ENCODE assay signal across 22 cellular contexts in genomic region chr6:31871068-31871659, GRCh38. TPM values are rescaled to one million over a fixed set of nuclear protein-coding genes. Genes with fewer than 3 reads are reported as not detected.
DNase-seq lines count a peak whose midpoint lies in the region; ATAC-seq and TF ChIP-seq lines count a peak whose summit lies in the region.
"Had no signal": no experiment of that assay in that cellular context is flagged by ENCODE, and none has a peak within 500 bp of the region (broad histone marks: within the 10 kb centered on the region; RNA-seq: fewer than 3 reads in every experiment).

No MANE protein-coding gene starts in this region.

- no peaks in the 10 kb centered on the region for H3K79me2 ChIP-seq in fibroblast of lung (ENCODE audit: control insufficient read depth, insufficient read depth, low read length)
- no peaks in the 10 kb centered on the region for H3K79me2 ChIP-seq in neural progenitor cell (ENCODE audit: low read depth)

- H3K36me3 ChIP-seq in fibroblast of lung (ENCODE audit: control insufficient read depth, insufficient read depth, low read length) = no peaks in the 10 kb centered on the region
- no peaks in the 10 kb centered on the region for H3K36me3 ChIP-seq in neural progenitor cell
- no peaks in the 10 kb centered on the region for H3K36me3 ChIP-seq in upper lobe of right lung
- H3K36me3 ChIP-seq: sigmoid colon had no signal

- H3K4me3 ChIP-seq in fibroblast of lung (replicated peaks in 1 of 4; ENCODE audit: control extremely low read depth in 1 of 4, insufficient read depth in 1 of 4, low read depth in 3 of 4, low read length in 4 of 4) = no peak overlapping the region
- no peak overlapping the region for H3K4me3 ChIP-seq in neural progenitor cell
- H3K4me3 ChIP-seq in upper lobe of right lung = no peak overlapping the region
- H3K4me3 ChIP-seq: coronary artery, sigmoid colon had no signal

- H3K27ac Mint-ChIP-seq in neural progenitor cell = peak overlapping the region; percentile 85
- no peak overlapping the region for H3K27ac Mint-ChIP-seq in activated T-cell treated with anti-CD3 and anti-CD28 coated beads, Interleukin-2, amount 50 U/mL, for 24 hours
- H3K27ac Mint-ChIP-seq: activated naive CD8-positive, alpha-beta T cell treated with anti-CD3 and anti-CD28 coated beads, Interleukin-2, amount 50 U/mL, for 24 hours; natural killer cell had no signal

- ATAC-seq in upper lobe of right lung = no peak
- ATAC-seq: activated naive CD8-positive, alpha-beta T cell treated with anti-CD3 and anti-CD28 coated beads, Interleukin-2, amount 50 U/mL, for 24 hours; left ventricle myocardium superior; natural killer cell had no signal

- no peaks in the 10 kb centered on the region for H3K9me3 Mint-ChIP-seq in neural progenitor cell
- no peaks in the 10 kb centered on the region for H3K9me3 Mint-ChIP-seq in activated T-cell treated with anti-CD3 and anti-CD28 coated beads, Interleukin-2, amount 50 U/mL, for 24 hours
- H3K9me3 Mint-ChIP-seq: activated naive CD8-positive, alpha-beta T cell treated with anti-CD3 and anti-CD28 coated beads, Interleukin-2, amount 50 U/mL, for 24 hours; natural killer cell had no signal

- H3K4me1 ChIP-seq in fibroblast of lung (ENCODE audit: control insufficient read depth, extremely low read depth, insufficient read depth, low read length) (no peaks in the 10 kb centered on the region), neural progenitor cell (peaks cover 10% of the 10 kb centered on the region), upper lobe of right lung (no peaks in the 10 kb centered on the region)

- H3K27ac ChIP-seq in fibroblast of lung (ENCODE audit: insufficient read depth, low read length) (no peak overlapping the region), neural progenitor cell (no peak overlapping the region), upper lobe of right lung (no peak overlapping the region)
- H3K27ac ChIP-seq: coronary artery, HL-60, sigmoid colon had no signal

- peaks cover 18% of the 10 kb centered on the region for H3K4me1 Mint-ChIP-seq in neural progenitor cell
- peaks cover 2% of the 10 kb centered on the region for H3K4me1 Mint-ChIP-seq in activated T-cell treated with anti-CD3 and anti-CD28 coated beads, Interleukin-2, amount 50 U/mL, for 24 hours (ENCODE audit: low read depth)
- H3K4me1 Mint-ChIP-seq: activated naive CD8-positive, alpha-beta T cell treated with anti-CD3 and anti-CD28 coated beads, Interleukin-2, amount 50 U/mL, for 24 hours; natural killer cell had no signal

- H3K9me3 ChIP-seq in fibroblast of lung (ENCODE audit: control insufficient read depth, insufficient read depth, low read depth, low read length) (no peaks in the 10 kb centered on the region), neural progenitor cell (ENCODE audit: low read depth) (no peaks in the 10 kb centered on the region), upper lobe of right lung (no peaks in the 10 kb centered on the region)
- H3K9me3 ChIP-seq: sigmoid colon had no signal

- H3F3A ChIP-seq in neural progenitor cell (ENCODE audit: low read depth) = peaks cover 5% of the 10 kb centered on the region

- no peak for TF ChIP-seq CTCF in fibroblast of lung (conservative IDR thresholded peaks at IDR 0.05 in 1 of 2, IDR thresholded peaks at IDR 0.05 in 1 of 2; ENCODE audit: low read depth in 1 of 2, low read length in 2 of 2)
- no peak for TF ChIP-seq CTCF in neural progenitor cell (IDR thresholded peaks at IDR 0.05)
- no peak for TF ChIP-seq CTCF in upper lobe of right lung (IDR thresholded peaks at IDR 0.05)

- H4K20me1 ChIP-seq in fibroblast of lung (ENCODE audit: control insufficient read depth, extremely low read depth, insufficient read depth, low read length) = no peaks in the 10 kb centered on the region
- no peaks in the 10 kb centered on the region for H4K20me1 ChIP-seq in neural progenitor cell (ENCODE audit: low read depth)

- peak; percentile 40 for DNase-seq in AG08396 (ENCODE audit: low spot score)
- peak; percentile 53 for DNase-seq in M059J (ENCODE audit: low read depth)
- DNase-seq in fibroblast of lung (ENCODE audit: low read depth in 2 of 2) = peak; percentile 20 to 36
- no peak for DNase-seq in neural progenitor cell (ENCODE audit: low spot score)
- no peak for DNase-seq in upper lobe of right lung
- DNase-seq in activated effector memory CD4-positive, alpha-beta T cell treated with Interleukin-2 at 50 U/mL for 16 hours = no peak
- DNase-seq in activated T-cell treated with anti-CD3 and anti-CD28 coated beads, Interleukin-2, amount 50 U/mL, for 24 hours = no peak
- no peak for DNase-seq in midbrain (lab: John Stamatoyannopoulos, UW)
- DNase-seq: activated CD4-positive, alpha-beta T cell treated with anti-CD3 and anti-CD28 coated beads, Interleukin-2, amount 50 U/mL, for 1 hour; activated naive CD8-positive, alpha-beta T cell treated with anti-CD3 and anti-CD28 coated beads, Interleukin-2, amount 50 U/mL, for 24 hours; activated T-cell treated with anti-CD3 and anti-CD28 coated beads, Interleukin-2, amount 50 U/mL, for 48 hours; DMS153; left ventricle myocardium superior; natural killer cell; NCI-H2081; NCI-H69; Right ventricle myocardium superior; sigmoid colon; stimulated activated CD4-positive, alpha-beta T cell treated with anti-CD3 and anti-CD28 coated beads, Interleukin-4, amount 100 ng/mL, for 4 hours; T-helper 9 cell had no signal

- no peak overlapping the region for H3K9ac ChIP-seq in fibroblast of lung (ENCODE audit: insufficient read depth, low read length)
- H3K9ac ChIP-seq in neural progenitor cell = no peak overlapping the region

- H3K4me3 Mint-ChIP-seq in neural progenitor cell = peak overlapping the region; percentile 44
- no peak overlapping the region for H3K4me3 Mint-ChIP-seq in activated T-cell treated with anti-CD3 and anti-CD28 coated beads, Interleukin-2, amount 50 U/mL, for 24 hours
- H3K4me3 Mint-ChIP-seq: activated naive CD8-positive, alpha-beta T cell treated with anti-CD3 and anti-CD28 coated beads, Interleukin-2, amount 50 U/mL, for 24 hours; natural killer cell had no signal

- H2AFZ ChIP-seq in fibroblast of lung (ENCODE audit: low read length) = no peak overlapping the region
- H2AFZ ChIP-seq in neural progenitor cell (replicated peaks) = peak overlapping the region; percentile 96

- H3K4me2 ChIP-seq in fibroblast of lung (ENCODE audit: extremely low read depth, insufficient read depth, low read length) (no peak overlapping the region), neural progenitor cell (peak overlapping the region; percentile 35)

- intact Hi-C loops in upper lobe of right lung (cut with DNase I) = no loop called here

- H3K27me3 ChIP-seq in fibroblast of lung (ENCODE audit: control insufficient read depth, insufficient read depth, low read length) (no peaks in the 10 kb centered on the region), neural progenitor cell (no peaks in the 10 kb centered on the region), upper lobe of right lung (no peaks in the 10 kb centered on the region)
- H3K27me3 ChIP-seq: sigmoid colon had no signal

- H3K27me3 Mint-ChIP-seq in neural progenitor cell (ENCODE audit: insufficient read depth, low read depth) = peaks cover 7% of the 10 kb centered on the region
- no peaks in the 10 kb centered on the region for H3K27me3 Mint-ChIP-seq in activated T-cell treated with anti-CD3 and anti-CD28 coated beads, Interleukin-2, amount 50 U/mL, for 24 hours

- H3K36me3 Mint-ChIP-seq in neural progenitor cell = no peaks in the 10 kb centered on the region
- no peaks in the 10 kb centered on the region for H3K36me3 Mint-ChIP-seq in activated T-cell treated with anti-CD3 and anti-CD28 coated beads, Interleukin-2, amount 50 U/mL, for 24 hours (ENCODE audit: low read depth)
- H3K36me3 Mint-ChIP-seq: natural killer cell had no signal

RNA-seq across cellular contexts. Expression of gene SLC44A4, which starts 7.6 kb away (rescaled TPM):
- total RNA-seq in M059J (2014; rRNA removed; shearing (Covaris generic)) = 0.20 TPM in 1 of 2 replicates, not detected in the other
- not detected in 2 replicates for total RNA-seq in fibroblast of lung
- 0.02 TPM in 1 of 2 replicates, not detected in the other for polyA plus RNA-seq in fibroblast of lung
- polyA plus RNA-seq in fibroblast of lung (2012) = 0.05 TPM in 1 of 2 replicates, not detected in the other
- not detected in 2 replicates for polyA minus RNA-seq in fibroblast of lung (ENCODE audit: low replicate concordance)
- total RNA-seq in neural progenitor cell (ENCODE audit: low replicate concordance) = 0.32 and 0.93 TPM in 2 replicates
- 23.1 TPM for total RNA-seq in upper lobe of right lung
- total RNA-seq: left ventricle myocardium superior, Right ventricle myocardium superior had no signal

RNA-seq across cellular contexts. Expression of gene NEU1, which starts 8.5 kb away (rescaled TPM):
- 210 and 218 TPM in 2 replicates for total RNA-seq in M059J (2014; rRNA removed; shearing (Covaris generic))
- 100 and 109 TPM in 2 replicates for total RNA-seq in fibroblast of lung
- polyA plus RNA-seq in fibroblast of lung = 51.2 and 66.4 TPM in 2 replicates
- polyA plus RNA-seq in fibroblast of lung (2012) = 38.4 and 54.0 TPM in 2 replicates
- polyA minus RNA-seq in fibroblast of lung (ENCODE audit: low replicate concordance) = 57.9 and 92.3 TPM in 2 replicates
- total RNA-seq in neural progenitor cell (ENCODE audit: low replicate concordance) = 17.4 and 30.3 TPM in 2 replicates
- 81.0 TPM for total RNA-seq in upper lobe of right lung

RNA-seq across cellular contexts. Expression of gene EHMT2, which starts 26.3 kb away (rescaled TPM):
- total RNA-seq in M059J (2014; rRNA removed; shearing (Covaris generic)) = 51.0 and 73.4 TPM in 2 replicates
- total RNA-seq in fibroblast of lung (60.1 and 63.7 TPM in 2 replicates), neural progenitor cell (ENCODE audit: low replicate concordance) (93.3 and 189 TPM in 2 replicates), upper lobe of right lung (36.0 TPM)
- 22.0 and 37.3 TPM in 2 replicates for polyA plus RNA-seq in fibroblast of lung
- polyA plus RNA-seq in fibroblast of lung (2012) = 24.5 and 43.3 TPM in 2 replicates
- 127 and 144 TPM in 2 replicates for polyA minus RNA-seq in fibroblast of lung (ENCODE audit: low replicate concordance)

RNA-seq across cellular contexts. Expression of gene ZBTB12, which starts 30.7 kb away (rescaled TPM):
- total RNA-seq in M059J (2014; rRNA removed; shearing (Covaris generic)) = 0.76 and 2.3 TPM in 2 replicates
- total RNA-seq in fibroblast of lung (9.5 and 13.2 TPM in 2 replicates), neural progenitor cell (ENCODE audit: low replicate concordance) (8.4 and 25.6 TPM in 2 replicates), upper lobe of right lung (3.5 TPM)
- polyA plus RNA-seq in fibroblast of lung = 1.2 and 1.6 TPM in 2 replicates
- polyA plus RNA-seq in fibroblast of lung (2012) = 4.9 and 7.4 TPM in 2 replicates
- polyA minus RNA-seq in fibroblast of lung (ENCODE audit: low replicate concordance) = 3.6 and 4.0 TPM in 2 replicates

RNA-seq across cellular contexts. Expression of gene HSPA1B, which starts 43.6 kb away (rescaled TPM):
- 185 and 359 TPM in 2 replicates for total RNA-seq in M059J (2014; rRNA removed; shearing (Covaris generic))
- 115 and 152 TPM in 2 replicates for total RNA-seq in fibroblast of lung
- polyA plus RNA-seq in fibroblast of lung = 35.5 and 60.2 TPM in 2 replicates
- polyA plus RNA-seq in fibroblast of lung (2012) = 52.3 and 95.1 TPM in 2 replicates
- polyA minus RNA-seq in fibroblast of lung (ENCODE audit: low replicate concordance) = 39.2 and 45.2 TPM in 2 replicates
- total RNA-seq in neural progenitor cell (ENCODE audit: low replicate concordance) = 35.3 and 65.1 TPM in 2 replicates
- 112 TPM for total RNA-seq in upper lobe of right lung

Comparison
In these comparisons a context has a peak if more than half of its experiments do, and no peak if none do; other contexts are left out.
1. DNase-seq: peak in AG08396 (single experiment), M059J (single experiment) and fibroblast of lung (2 of 2); none in neural progenitor cell (single experiment), upper lobe of right lung (single experiment), activated effector memory CD4-positive, alpha-beta T cell treated with Interleukin-2 at 50 U/mL for 16 hours (single experiment), activated T-cell treated with anti-CD3 and anti-CD28 coated beads, Interleukin-2, amount 50 U/mL, for 24 hours (single experiment) and midbrain (single experiment).
2. RNA of gene SLC44A4, which starts 7.6 kb away (total RNA-seq): 23.1 TPM in upper lobe of right lung (single experiment); 0.32 to 0.93 TPM in neural progenitor cell, 0.20 TPM in M059J and not detected in fibroblast of lung; every median in the first group is over 10 times any median in the second.